ENCODE assay signal across 26 cellular contexts in genomic region chr5:172395483-172395882, GRCh38. TPM values are rescaled to one million over a fixed set of nuclear protein-coding genes. Genes with fewer than 3 reads are reported as not detected.
DNase-seq lines count a peak whose midpoint lies in the region; ATAC-seq, FAIRE-seq and TF ChIP-seq lines count a peak whose summit lies in the region.
"Had no signal": no experiment of that assay in that cellular context is flagged by ENCODE, and none has a peak within 500 bp of the region (broad histone marks: within the 10 kb centered on the region; RNA-seq: fewer than 3 reads in every experiment).

No MANE protein-coding gene starts in this region.

- no peak for FAIRE-seq in K562 (lab: Jason Lieb, UNC)

- no peak for DNase-seq in activated CD4-positive, alpha-beta memory T cell treated with anti-CD3 and anti-CD28 coated beads, Interleukin-2, amount 10 ng/mL, durations not matched to agents 7 days and 5 days
- no peak for DNase-seq in activated CD4-positive, alpha-beta memory T cell treated with anti-CD3 and anti-CD28 coated beads for 36 hours
- DNase-seq in NCI-H226 (peak; percentile 18), K562 (ENCODE audit: extremely low read depth in 1 of 4, low spot score in 3 of 4) (no peak), progenitor cell of endocrine pancreas (ENCODE audit: low spot score, unreplicated experiment) (no peak), DMS153 treated with DMSO at 0.1 percent for 48 hours (lab: John Stamatoyannopoulos, UW; ENCODE audit: unreplicated experiment) (no peak), MV-4-11 (lab: John Stamatoyannopoulos, UW) (no peak)
- DNase-seq: 8988T; activated CD4-positive, alpha-beta T cell treated with anti-CD3 and anti-CD28 coated beads, Interleukin-2, amount 50 U/mL, for 48 hours; activated naive CD4-positive, alpha-beta T cell; activated T-cell treated with anti-CD3 and anti-CD28 coated beads, Interleukin-2, amount 50 U/mL, for 24 hours; caudate nucleus; CD8-positive, alpha-beta T cell; DMS153; GM23248; head of caudate nucleus; NCI-H1092; NCI-H2029 treated with DMSO at 0.1 percent for 48 hours; NCI-H2227 treated with DMSO at 0.1 percent for 48 hours; NCI-H774; T-helper 17 cell had no signal

- H3K4me3 Mint-ChIP-seq in activated CD4-positive, alpha-beta memory T cell treated with anti-CD3 and anti-CD28 coated beads, Interleukin-2, amount 10 ng/mL, durations not matched to agents 7 days and 5 days: no peak overlapping the region
- H3K4me3 Mint-ChIP-seq in activated CD4-positive, alpha-beta memory T cell treated with anti-CD3 and anti-CD28 coated beads for 36 hours: no peak overlapping the region
- no peak overlapping the region for H3K4me3 Mint-ChIP-seq in progenitor cell of endocrine pancreas (ENCODE audit: low read depth)
- H3K4me3 Mint-ChIP-seq: activated T-cell treated with anti-CD3 and anti-CD28 coated beads, Interleukin-2, amount 50 U/mL, for 24 hours; CD8-positive, alpha-beta T cell; memory B cell; T-helper 17 cell; type B pancreatic cell had no signal

- H3K27me3 Mint-ChIP-seq in activated CD4-positive, alpha-beta memory T cell treated with anti-CD3 and anti-CD28 coated beads, Interleukin-2, amount 10 ng/mL, durations not matched to agents 7 days and 5 days: peaks cover 31% of the 10 kb centered on the region
- H3K27me3 Mint-ChIP-seq in activated CD4-positive, alpha-beta memory T cell treated with anti-CD3 and anti-CD28 coated beads for 36 hours: peaks cover 20% of the 10 kb centered on the region
- H3K27me3 Mint-ChIP-seq in progenitor cell of endocrine pancreas: no peaks in the 10 kb centered on the region
- H3K27me3 Mint-ChIP-seq: type B pancreatic cell had no signal

- H3K36me3 Mint-ChIP-seq in activated CD4-positive, alpha-beta memory T cell treated with anti-CD3 and anti-CD28 coated beads, Interleukin-2, amount 10 ng/mL, durations not matched to agents 7 days and 5 days (ENCODE audit: low read depth): peaks cover 6% of the 10 kb centered on the region
- H3K36me3 Mint-ChIP-seq in activated CD4-positive, alpha-beta memory T cell treated with anti-CD3 and anti-CD28 coated beads for 36 hours: no peaks in the 10 kb centered on the region
- peaks cover 62% of the 10 kb centered on the region for H3K36me3 Mint-ChIP-seq in progenitor cell of endocrine pancreas (ENCODE audit: insufficient read depth)
- H3K36me3 Mint-ChIP-seq: CD8-positive, alpha-beta T cell; memory B cell had no signal

- no peaks in the 10 kb centered on the region for H3K36me3 ChIP-seq in K562 (ENCODE audit: control insufficient read depth, insufficient read depth, low read length)

- intact Hi-C loops in activated CD4-positive, alpha-beta memory T cell treated with anti-CD3 and anti-CD28 coated beads for 36 hours (cut with micrococcal nuclease): no loop called here
- intact Hi-C loops in K562 (cut with micrococcal nuclease): no loop called here

- no peak overlapping the region for H3K27ac ChIP-seq in K562 (ENCODE audit: extremely low read depth, low read depth, low read length)
- H3K27ac ChIP-seq: GM23248, RWPE1, SK-N-MC had no signal

- no peaks in the 10 kb centered on the region for H3K27me3 ChIP-seq in K562 (ENCODE audit: control insufficient read depth in 2 of 2, insufficient read depth in 2 of 2, low read length in 2 of 2)

- TF ChIP-seq EP300 in K562 (IDR thresholded peaks at IDR 0.05; ENCODE audit: low read length): no peak

- H3K9ac ChIP-seq in K562 (ENCODE audit: insufficient read depth in 1 of 2, low read depth in 2 of 2, low read length in 2 of 2): no peak overlapping the region
- H3K9ac ChIP-seq: GM23248 had no signal

- H3K4me2 ChIP-seq in K562 (ENCODE audit: insufficient read depth, low read length): no peak overlapping the region

- TF ChIP-seq POLR2A in K562 (conservative IDR thresholded peaks at IDR 0.05) (no peak), GM18505 (IDR thresholded peaks at IDR 0.05; ENCODE audit: borderline replicate concordance, extremely low read depth, insufficient read depth, insufficient read length) (no peak)

- H3K9me3 Mint-ChIP-seq in activated CD4-positive, alpha-beta memory T cell treated with anti-CD3 and anti-CD28 coated beads, Interleukin-2, amount 10 ng/mL, durations not matched to agents 7 days and 5 days: peaks cover 21% of the 10 kb centered on the region
- peaks cover 15% of the 10 kb centered on the region for H3K9me3 Mint-ChIP-seq in activated CD4-positive, alpha-beta memory T cell treated with anti-CD3 and anti-CD28 coated beads for 36 hours
- H3K9me3 Mint-ChIP-seq in progenitor cell of endocrine pancreas (ENCODE audit: low read depth): peaks cover 6% of the 10 kb centered on the region

- H3K4me1 Mint-ChIP-seq in activated CD4-positive, alpha-beta memory T cell treated with anti-CD3 and anti-CD28 coated beads, Interleukin-2, amount 10 ng/mL, durations not matched to agents 7 days and 5 days: peaks cover 15% of the 10 kb centered on the region
- H3K4me1 Mint-ChIP-seq in activated CD4-positive, alpha-beta memory T cell treated with anti-CD3 and anti-CD28 coated beads for 36 hours (ENCODE audit: low read depth): no peaks in the 10 kb centered on the region
- no peaks in the 10 kb centered on the region for H3K4me1 Mint-ChIP-seq in progenitor cell of endocrine pancreas (ENCODE audit: low read depth)
- H3K4me1 Mint-ChIP-seq: memory B cell, T-helper 17 cell had no signal

- no peaks in the 10 kb centered on the region for H3K9me3 ChIP-seq in K562 (replicated peaks; ENCODE audit: control insufficient read depth, insufficient read depth, low read depth, low read length)

- POLR2A ChIA-PET in activated CD4-positive, alpha-beta memory T cell treated with anti-CD3 and anti-CD28 coated beads, Interleukin-2, amount 10 ng/mL, durations not matched to agents 7 days and 5 days (lab: Charles Lee): no interaction called here
- POLR2A ChIA-PET in activated CD4-positive, alpha-beta memory T cell treated with anti-CD3 and anti-CD28 coated beads for 36 hours (lab: Charles Lee): no interaction called here
- POLR2A ChIA-PET in K562 (lab: Yijun Ruan, JAX): no interaction called here

- WGBS in K562 (ENCODE audit: insufficient coverage, low coverage, missing lambda C conversion rate): 0% methylated on average over 5 of the region's 5 CpGs

- H2AFZ ChIP-seq in K562 (ENCODE audit: low read depth, low read length): no peak overlapping the region
- H2AFZ ChIP-seq: GM23248 had no signal

- in situ Hi-C loops in K562 (cut with MboI): no loop called here

- CTCF ChIA-PET in activated CD4-positive, alpha-beta memory T cell treated with anti-CD3 and anti-CD28 coated beads, Interleukin-2, amount 10 ng/mL, durations not matched to agents 7 days and 5 days (lab: Charles Lee): interaction anchor here (0.7 to 0.9 kb wide), 2 partner anchors 56 to 170 kb away, joined by 3 read pairs; no protein-coding TSS in a partner anchor
- CTCF ChIA-PET in activated CD4-positive, alpha-beta memory T cell treated with anti-CD3 and anti-CD28 coated beads for 36 hours (lab: Charles Lee): interaction anchor here (1.0 kb wide), 1 partner anchor 304 kb away, joined by 4 read pairs; no protein-coding TSS in a partner anchor
- CTCF ChIA-PET in K562 (lab: Yijun Ruan, JAX; ENCODE audit: low intra/inter-chr PET ratio): no interaction called here

- no peaks in the 10 kb centered on the region for H3K9me1 ChIP-seq in K562 (ENCODE audit: control insufficient read depth, insufficient read depth, low read length)

- no peak for TF ChIP-seq CTCF in K562 (IDR thresholded peaks at IDR 0.05 in 2 of 3, conservative IDR thresholded peaks at IDR 0.05 in 1 of 3; ENCODE audit: insufficient read depth in 2 of 3, low read depth in 1 of 3, low read length in 3 of 3)
- no peak for TF ChIP-seq CTCF in progenitor cell of endocrine pancreas (IDR thresholded peaks at IDR 0.05; ENCODE audit: unreplicated experiment)

- no peaks in the 10 kb centered on the region for H3K4me1 ChIP-seq in K562 (replicated peaks in 1 of 2; ENCODE audit: control insufficient read depth in 2 of 2, insufficient read depth in 2 of 2, low read length in 2 of 2)

- H3K79me2 ChIP-seq in K562 (ENCODE audit: control insufficient read depth, insufficient read depth, low read length): no peaks in the 10 kb centered on the region

- H3K4me3 ChIP-seq in K562: no peak overlapping the region
- H3K4me3 ChIP-seq: GM23248, SK-N-MC had no signal

- BruUV-seq in K562 (replicated peaks; lab: Mats Ljungman, UMichigan): no TSS peak

- ATAC-seq in K562: no peak
- ATAC-seq in GM18505 (IDR thresholded peaks at IDR 0.05; ENCODE audit: unreplicated experiment): no peak
- ATAC-seq: CD8-positive, alpha-beta T cell; T-helper 17 cell had no signal

- H4K20me1 ChIP-seq in K562 (replicated peaks; ENCODE audit: control insufficient read depth, insufficient read depth, low read length): no peaks in the 10 kb centered on the region

- no peak for TF ChIP-seq RAD21 in K562 (CRISPR knock-in tag; conservative IDR thresholded peaks at IDR 0.05 in 1 of 2, IDR thresholded peaks at IDR 0.05 in 1 of 2)

- peak overlapping the region; percentile 4 for H3K27ac Mint-ChIP-seq in activated CD4-positive, alpha-beta memory T cell treated with anti-CD3 and anti-CD28 coated beads, Interleukin-2, amount 10 ng/mL, durations not matched to agents 7 days and 5 days
- no peak overlapping the region for H3K27ac Mint-ChIP-seq in activated CD4-positive, alpha-beta memory T cell treated with anti-CD3 and anti-CD28 coated beads for 36 hours
- peak overlapping the region; percentile 4 for H3K27ac Mint-ChIP-seq in progenitor cell of endocrine pancreas
- H3K27ac Mint-ChIP-seq: activated T-cell treated with anti-CD3 and anti-CD28 coated beads, Interleukin-2, amount 50 U/mL, for 24 hours; CD8-positive, alpha-beta T cell; memory B cell; T-helper 17 cell; type B pancreatic cell had no signal

RNA-seq across cellular contexts. Expression of gene SH3PXD2B, which starts 58.8 kb away (rescaled TPM):
- under 1 TPM; 0.25 TPM for total RNA-seq in activated CD4-positive, alpha-beta memory T cell treated with anti-CD3 and anti-CD28 coated beads, Interleukin-2, amount 10 ng/mL, durations not matched to agents 7 days and 5 days
- total RNA-seq in activated CD4-positive, alpha-beta memory T cell treated with anti-CD3 and anti-CD28 coated beads for 36 hours: 1 to 10 TPM in 1 of 2 experiments, under 1 TPM in 1; 0.99 to 1.1 TPM
- 0.21 and 0.25 TPM in 2 replicates for total RNA-seq in K562 (2011; cell fraction: chromatin; rRNA removed; ENCODE audit: low replicate concordance)
- total RNA-seq in K562 (2011; cell fraction: nucleolus; rRNA removed): 0.17 and 0.26 TPM in 2 replicates
- total RNA-seq in K562 (2011; cell fraction: nucleoplasm; rRNA removed): 0.08 and 0.44 TPM in 2 replicates
- 0.12 and 0.41 TPM in 2 replicates for total RNA-seq in K562 (2014; rRNA removed)
- 0.04 and 0.10 TPM in 2 replicates for total RNA-seq in K562 (2014; rRNA removed; fragmentation: Illumina TruSeq; extraction: Trizol)
- 0.29 and 0.34 TPM in 2 replicates for total RNA-seq in K562 (2015; rRNA removed; fragmentation: Illumina TruSeq; extraction: Trizol)
- total RNA-seq in K562 (2021): 0.49 and 0.66 TPM in 2 replicates
- polyA plus RNA-seq in K562 (2011; rRNA removed): 0.07 TPM in 2 replicates
- polyA plus RNA-seq in K562 (2011; cell fraction: cytosol; rRNA removed): 0.01 and 0.72 TPM in 2 replicates
- polyA plus RNA-seq in K562 (2011; cell fraction: nucleus; rRNA removed): 0.07 and 0.09 TPM in 2 replicates
- 0.35 and 0.53 TPM in 2 replicates for polyA plus RNA-seq in K562 (2012)
- polyA plus RNA-seq in K562 (2014; fragmentation: Illumina TruSeq; extraction: Trizol): 0.19 and 0.28 TPM in 2 replicates
- under 1 TPM; 0.11 to 0.17 TPM for polyA plus RNA-seq in K562 (2014; fragmentation: Nextera tagmentation; extraction: Ambion mirVana)
- 0.13 and 0.21 TPM in 2 replicates for polyA plus RNA-seq in K562 (2014; rRNA removed)
- 0.12 TPM in 1 of 2 replicates, not detected in the other for polyA minus RNA-seq in K562 (2011; rRNA and poly(A)+ RNA removed)
- polyA minus RNA-seq in K562 (2011; cell fraction: cytosol; rRNA and poly(A)+ RNA removed): 0.76 TPM in 1 of 2 replicates, not detected in the other
- 0.11 and 0.13 TPM in 2 replicates for polyA minus RNA-seq in K562 (2011; cell fraction: nucleus; rRNA and poly(A)+ RNA removed)
- 72.4 and 79.8 TPM in 2 replicates for total RNA-seq in progenitor cell of endocrine pancreas

Comparison
In these comparisons a context has a peak if more than half of its experiments do, and no peak if none do; other contexts are left out.
1. RNA of gene SH3PXD2B, which starts 58.8 kb away (total RNA-seq): 72.4 to 79.8 TPM in progenitor cell of endocrine pancreas; 0.99 to 1.1 TPM in activated CD4-positive, alpha-beta memory T cell treated with anti-CD3 and anti-CD28 coated beads for 36 hours, 0.04 to 0.66 TPM in K562 and 0.25 TPM in activated CD4-positive, alpha-beta memory T cell treated with anti-CD3 and anti-CD28 coated beads, Interleukin-2, amount 10 ng/mL, durations not matched to agents 7 days and 5 days; every median in the first group is over 10 times any median in the second.